ENCODE assay signal across 8 cellular contexts in the genomic region with DNA sequence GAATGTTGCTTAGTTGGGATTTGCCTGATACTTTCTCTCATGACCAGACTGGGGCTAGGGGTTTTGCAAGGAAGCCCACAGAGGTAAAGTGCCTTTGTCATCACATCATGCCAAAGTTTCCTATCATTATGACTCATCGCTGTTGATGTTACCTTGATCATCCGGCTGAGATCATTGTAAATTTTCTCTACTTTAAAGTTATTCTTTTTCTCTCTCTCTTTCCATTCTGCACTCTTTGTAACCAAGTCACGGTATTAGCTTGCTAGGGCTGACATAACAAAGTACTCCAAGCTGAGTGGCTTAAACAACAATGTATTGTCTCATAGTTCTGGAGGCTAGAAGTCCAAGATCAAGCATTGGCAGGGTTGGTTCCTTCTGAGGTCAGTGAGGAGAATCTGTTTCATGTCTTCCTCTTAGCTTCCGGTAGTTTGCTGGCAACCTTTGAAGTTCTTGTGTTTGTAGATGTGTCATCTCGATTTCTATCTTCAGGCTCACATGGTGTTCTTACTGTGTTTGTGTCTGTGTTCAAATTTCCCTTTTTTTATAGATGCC.
A peak's percentile ranks its signal among the peaks of the same experiment; 100 is the strongest.
DNase-seq lines count a peak whose midpoint lies in the region; ATAC-seq lines count a peak whose summit lies in the region.
"Had no signal": no experiment of that assay in that cellular context is flagged by ENCODE, and none has a peak within 500 bp of the region (broad histone marks: within the 10 kb centered on the region; RNA-seq: fewer than 3 reads in every experiment).

No MANE protein-coding gene starts in this region.

- intact Hi-C loops in left cardiac atrium (cut with DNase I), result no loop called here

- peak; percentile 37 for DNase-seq in T follicular helper cell (ENCODE audit: low read depth)
- DNase-seq in activated naive CD4-positive, alpha-beta T cell treated with anti-CD3 and anti-CD28 coated beads, Interleukin-2, amount 50 U/mL, for 16 hours, result peak; percentile 31
- DNase-seq in stimulated activated CD4-positive, alpha-beta T cell treated with anti-CD3 and anti-CD28 coated beads, TNF-alpha, amount 100 ng/mL, for 48 hours (ENCODE audit: low read depth in 3 of 3), result peak in 2 of 3 donors; percentile 15
- DNase-seq in left cardiac atrium, result no peak
- no peak for DNase-seq in NCI-H146 (lab: John Stamatoyannopoulos, UW)
- DNase-seq in NCI-H2029 treated with DMSO at 0.1 percent for 48 hours (lab: John Stamatoyannopoulos, UW), result no peak
- DNase-seq: NCI-H345 had no signal

- ATAC-seq in GM21423 (IDR thresholded peaks at IDR 0.05; ENCODE audit: unreplicated experiment) (peak; percentile 41), left cardiac atrium (no peak)

Comparison
In these comparisons a context has a peak if more than half of its experiments do, and no peak if none do; other contexts are left out.
1. DNase-seq: peak in T follicular helper cell (single experiment), activated naive CD4-positive, alpha-beta T cell treated with anti-CD3 and anti-CD28 coated beads, Interleukin-2, amount 50 U/mL, for 16 hours (single experiment) and stimulated activated CD4-positive, alpha-beta T cell treated with anti-CD3 and anti-CD28 coated beads, TNF-alpha, amount 100 ng/mL, for 48 hours (2 of 3); none in left cardiac atrium (single experiment), NCI-H146 (single experiment) and NCI-H2029 treated with DMSO at 0.1 percent for 48 hours (single experiment).